ENCODE assay signal across 19 cellular contexts in genomic region chr1:164671597-164672327, GRCh38.
DNase-seq lines count a peak whose midpoint lies in the region; ATAC-seq, FAIRE-seq and TF ChIP-seq lines count a peak whose summit lies in the region.
"Had no signal": no experiment of that assay in that cellular context is flagged by ENCODE, and none has a peak within 500 bp of the region (broad histone marks: within the 10 kb centered on the region; RNA-seq: fewer than 3 reads in every experiment).

No MANE protein-coding gene starts in this region.

- no peak overlapping the region for H2BK120ac ChIP-seq in mesenchymal stem cell (ENCODE audit: low read depth, low read length)

- H3K18ac ChIP-seq in mesenchymal stem cell (ENCODE audit: low read depth in 1 of 2, low read length in 2 of 2): no peak overlapping the region

- no peaks in the 10 kb centered on the region for H3K9me3 ChIP-seq in mesenchymal stem cell (ENCODE audit: control insufficient read depth, low read length)
- no peaks in the 10 kb centered on the region for H3K9me3 ChIP-seq in vagina

- no peak overlapping the region for H2BK12ac ChIP-seq in mesenchymal stem cell (ENCODE audit: low read length in 2 of 2)

- no peak overlapping the region for H3K23ac ChIP-seq in mesenchymal stem cell (ENCODE audit: low read length in 2 of 2)

- H3K4me2 ChIP-seq in mesenchymal stem cell (ENCODE audit: low read length, poor library complexity, severe bottlenecking): no peak overlapping the region

- DNase-seq in left ventricle myocardium superior (no peak), left cardiac atrium (no peak), bronchial epithelial cell (ENCODE audit: low read depth) (peak; percentile 24), mesenchymal stem cell (peak; percentile 43), vagina (ENCODE audit: extremely low spot score in 2 of 2) (no peak), OCI-M2 (lab: John Stamatoyannopoulos, UW; ENCODE audit: unreplicated experiment) (no peak), H54 (ENCODE audit: insufficient read length, low spot score) (no peak), AG20443 (ENCODE audit: low spot score) (no peak)
- DNase-seq: activated CD4-positive, alpha-beta T cell treated with anti-CD3 and anti-CD28 coated beads for 48 hours; activated naive CD8-positive, alpha-beta T cell treated with anti-CD3 and anti-CD28 coated beads for 36 hours; activated T-cell treated with anti-CD3 and anti-CD28 coated beads, Interleukin-2, amount 50 U/mL, for 1 hour; SHP77; spleen; stimulated activated naive CD4-positive, alpha-beta T cell treated with Interleukin-2 at 50 U/mL for 16 hours had no signal

- no peak overlapping the region for H4K91ac ChIP-seq in mesenchymal stem cell (ENCODE audit: low read length)

- H3K9ac ChIP-seq in mesenchymal stem cell (ENCODE audit: low read length): peak overlapping the region; percentile 9
- H3K9ac ChIP-seq: parathyroid adenoma had no signal

- peak; percentile 45 for ATAC-seq in left ventricle myocardium superior
- no peak for ATAC-seq in left cardiac atrium
- ATAC-seq: K562 had no signal

- peak overlapping the region; percentile 4 for H4K8ac ChIP-seq in mesenchymal stem cell (ENCODE audit: low read length)

- H3K27me3 ChIP-seq in bronchial epithelial cell (ENCODE audit: control insufficient read depth, insufficient read depth, low read length) (no peaks in the 10 kb centered on the region), mesenchymal stem cell (ENCODE audit: control insufficient read depth in 1 of 2, insufficient read depth in 1 of 2, low read length in 2 of 2) (no peaks in the 10 kb centered on the region), vagina (no peaks in the 10 kb centered on the region)
- H3K27me3 ChIP-seq: spleen had no signal

- H3K14ac ChIP-seq in mesenchymal stem cell (ENCODE audit: low read length in 2 of 2): peak overlapping the region in 1 of 2 experiments; percentile 53

- H3K4me3 ChIP-seq in bronchial epithelial cell (ENCODE audit: low read depth, low read length): no peak overlapping the region
- no peak overlapping the region for H3K4me3 ChIP-seq in mesenchymal stem cell (ENCODE audit: insufficient read depth in 1 of 2, low read depth in 1 of 2, low read length in 2 of 2)
- H3K4me3 ChIP-seq in vagina: no peak overlapping the region
- H3K4me3 ChIP-seq: K562, spleen had no signal

- no peak for TF ChIP-seq POLR2A in vagina (IDR thresholded peaks at IDR 0.05)
- no peak for TF ChIP-seq POLR2A in H54 (IDR thresholded peaks at IDR 0.05; ENCODE audit: low read depth, low read length)

- FAIRE-seq in bronchial epithelial cell (lab: Jason Lieb, UNC): peak; percentile 23
- FAIRE-seq in H54 (lab: Jason Lieb, UNC): no peak
- FAIRE-seq: endometrium, G401.6, islet of Langerhans, K562 had no signal

- H2AFZ ChIP-seq in mesenchymal stem cell (ENCODE audit: low read depth, low read length): no peak overlapping the region
- H2AFZ ChIP-seq: parathyroid adenoma had no signal

- TF ChIP-seq CTCF in bronchial epithelial cell (IDR thresholded peaks at IDR 0.05; ENCODE audit: insufficient read depth, low read length, severe bottlenecking) (no peak), vagina (IDR thresholded peaks at IDR 0.05) (no peak)

- WGBS in mesenchymal stem cell: 26% methylated on average over 4 of the region's 6 CpGs

- intact Hi-C loops in left ventricle myocardium superior (cut with micrococcal nuclease): no loop called here
- intact Hi-C loops in left cardiac atrium (cut with DNase I): no loop called here
- intact Hi-C loops in vagina (cut with DNase I): no loop called here

- H3K4me1 ChIP-seq in mesenchymal stem cell (ENCODE audit: control insufficient read depth, insufficient read depth, low read depth, low read length) (no peaks in the 10 kb centered on the region), vagina (peaks cover 83% of the 10 kb centered on the region)
- H3K4me1 ChIP-seq: parathyroid adenoma had no signal

- H3K27ac ChIP-seq in mesenchymal stem cell (ENCODE audit: low read length, poor library complexity, severe bottlenecking) (no peak overlapping the region), vagina (peak overlapping the region; percentile 27)
- H3K27ac ChIP-seq: parathyroid adenoma, spleen had no signal

- H2AK5ac ChIP-seq in mesenchymal stem cell (ENCODE audit: low read length, severe bottlenecking): no peak overlapping the region

- no peak overlapping the region for H2BK15ac ChIP-seq in mesenchymal stem cell (ENCODE audit: low read depth, poor library complexity, severe bottlenecking)

- H3K36me3 ChIP-seq in bronchial epithelial cell (ENCODE audit: control insufficient read depth, insufficient read depth, low read length) (no peaks in the 10 kb centered on the region), mesenchymal stem cell (ENCODE audit: control insufficient read depth in 1 of 2, insufficient read depth in 2 of 2, low read depth in 1 of 2, low read length in 2 of 2) (no peaks in the 10 kb centered on the region), vagina (no peaks in the 10 kb centered on the region)
- H3K36me3 ChIP-seq: spleen had no signal

- no peak overlapping the region for H3K4ac ChIP-seq in mesenchymal stem cell (ENCODE audit: low read depth in 1 of 2, low read length in 2 of 2)

- no peak overlapping the region for H2BK5ac ChIP-seq in mesenchymal stem cell (ENCODE audit: low read depth, low read length, poor library complexity, severe bottlenecking)

- peaks cover 13% of the 10 kb centered on the region for H3K79me1 ChIP-seq in mesenchymal stem cell (replicated peaks; ENCODE audit: low read length, poor library complexity, severe bottlenecking)

Comparison
In these comparisons a context has a peak if more than half of its experiments do, and no peak if none do; other contexts are left out.
1. DNase-seq: peak in bronchial epithelial cell (single experiment) and mesenchymal stem cell (single experiment); none in left ventricle myocardium superior (single experiment), left cardiac atrium (single experiment), vagina (0 of 2), OCI-M2 (single experiment), H54 (single experiment) and AG20443 (single experiment).